Comparison of ENCODE assay signal across 19 cellular contexts in the genomic region with DNA sequence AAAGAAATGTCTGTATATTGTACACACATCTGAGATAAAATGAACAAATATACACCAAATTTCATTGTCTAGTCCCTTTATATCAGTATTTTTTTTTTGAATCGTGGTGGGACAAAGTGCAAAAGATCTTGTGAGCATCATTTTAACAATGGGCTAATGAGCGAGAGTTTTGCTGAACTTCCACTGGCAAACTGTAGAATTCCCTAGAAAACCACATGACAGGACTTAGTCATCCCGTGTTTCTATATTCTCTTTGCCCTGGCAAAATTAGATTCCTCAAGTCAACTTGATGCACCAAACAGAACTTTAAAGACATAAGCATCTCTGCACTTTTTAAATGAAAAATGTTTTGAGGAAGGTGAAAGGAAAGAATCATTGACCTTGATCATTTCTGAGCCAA.
"Had no signal": no experiment of that assay in that cellular context is flagged by ENCODE, and none has a peak within 500 bp of the region (broad histone marks: within the 10 kb centered on the region; RNA-seq: fewer than 3 reads in every experiment).

No MANE protein-coding gene starts in this region.

- H3K27me3 ChIP-seq: esophagus muscularis mucosa, foreskin keratinocyte, hepatocyte, right atrium auricular region had no signal

- H3K79me2 ChIP-seq: hepatocyte had no signal

- H3K27ac ChIP-seq: epithelial cell of prostate, foreskin keratinocyte, hepatocyte, left ventricle myocardium inferior, right atrium auricular region had no signal

- ATAC-seq: effector memory CD8-positive, alpha-beta T cell; naive thymus-derived CD4-positive, alpha-beta T cell had no signal

- H3K9me3 ChIP-seq: esophagus muscularis mucosa, left ventricle myocardium inferior, right atrium auricular region had no signal

- H3K36me3 ChIP-seq: esophagus muscularis mucosa, left ventricle myocardium inferior, right atrium auricular region had no signal

- DNase-seq: effector memory CD8-positive, alpha-beta T cell; foreskin keratinocyte; head of caudate nucleus; kidney; left cardiac atrium; left ventricle myocardium inferior; naive thymus-derived CD4-positive, alpha-beta T cell; nephron progenitor cell; small intestine; stimulated activated CD4-positive, alpha-beta T cell treated with anti-CD3 and anti-CD28 coated beads, Interleukin-2, amount 100 ng/mL, for 48 hours; stimulated activated naive CD4-positive, alpha-beta T cell treated with Interleukin-2 at 50 U/mL for 16 hours; trophoblast cell had no signal

- FAIRE-seq: colon, kidney, small intestine had no signal

- H3K36me3 Mint-ChIP-seq: naive thymus-derived CD4-positive, alpha-beta T cell had no signal

- H3K27me3 Mint-ChIP-seq: dendritic cell treated with granulocyte-macrophage colony-stimulating factor and Interleukin-4, amounts not matched to agents 40 ng/mL and 50 ng/mL, for 4 days; effector memory CD8-positive, alpha-beta T cell; naive thymus-derived CD4-positive, alpha-beta T cell had no signal

- H3K4me1 ChIP-seq: foreskin keratinocyte, left ventricle myocardium inferior, right atrium auricular region had no signal

- H3K4me1 Mint-ChIP-seq: naive thymus-derived CD4-positive, alpha-beta T cell had no signal

- H3K4me3 ChIP-seq: esophagus muscularis mucosa, hepatocyte, left ventricle myocardium inferior, lung, right atrium auricular region had no signal

- H3K9me3 Mint-ChIP-seq: dendritic cell treated with granulocyte-macrophage colony-stimulating factor and Interleukin-4, amounts not matched to agents 40 ng/mL and 50 ng/mL, for 4 days; effector memory CD8-positive, alpha-beta T cell; naive thymus-derived CD4-positive, alpha-beta T cell; nephron progenitor cell had no signal

- H3K27ac Mint-ChIP-seq: dendritic cell treated with granulocyte-macrophage colony-stimulating factor and Interleukin-4, amounts not matched to agents 40 ng/mL and 50 ng/mL, for 4 days; effector memory CD8-positive, alpha-beta T cell; naive thymus-derived CD4-positive, alpha-beta T cell; nephron progenitor cell had no signal

- H2AFZ ChIP-seq: hepatocyte had no signal

- H3K4me3 Mint-ChIP-seq: dendritic cell treated with granulocyte-macrophage colony-stimulating factor and Interleukin-4, amounts not matched to agents 40 ng/mL and 50 ng/mL, for 4 days; effector memory CD8-positive, alpha-beta T cell; naive thymus-derived CD4-positive, alpha-beta T cell; nephron progenitor cell had no signal
